ENCODE assay signal across 8 cellular contexts in the genomic region with DNA sequence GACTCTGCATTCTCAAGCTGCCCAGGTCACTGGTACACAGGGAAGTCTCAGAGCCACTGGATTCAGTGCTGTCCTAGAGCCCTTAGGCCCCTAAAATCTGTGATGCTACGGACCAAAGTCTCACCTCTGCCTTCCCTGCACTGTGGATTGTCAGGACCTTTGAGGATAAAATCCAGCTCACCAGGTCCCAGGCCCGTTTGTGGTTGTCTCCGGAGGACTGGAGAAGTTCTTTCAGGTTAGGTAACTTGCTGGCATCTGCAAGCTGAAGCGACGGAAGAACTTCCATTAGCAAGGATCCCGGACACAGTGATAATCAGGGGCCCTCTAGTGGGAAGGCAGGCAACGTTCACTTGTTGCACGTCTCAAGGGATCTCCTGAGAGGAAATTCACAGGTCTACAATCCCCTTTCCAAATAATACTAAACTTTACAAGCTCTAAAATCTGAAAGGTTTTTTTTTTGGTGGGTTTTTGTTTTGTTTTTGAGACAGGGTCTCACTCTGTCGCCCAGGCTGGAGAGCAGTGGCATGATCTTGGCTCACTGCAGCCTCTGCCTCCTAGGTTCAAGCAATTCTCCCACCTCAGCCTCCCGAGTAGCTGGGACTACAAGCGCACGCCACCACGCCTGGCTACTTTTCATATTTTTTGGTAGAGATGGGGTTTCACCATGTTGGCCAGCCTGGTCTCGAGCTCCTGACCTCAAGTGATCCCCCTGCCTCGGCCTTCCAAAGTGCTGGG. TPM values are rescaled to one million over a fixed set of nuclear protein-coding genes. Genes with fewer than 3 reads are reported as not detected.
A peak's percentile ranks its signal among the peaks of the same experiment; 100 is the strongest.
DNase-seq lines count a peak whose midpoint lies in the region; ATAC-seq, FAIRE-seq and TF ChIP-seq lines count a peak whose summit lies in the region.
"Not testable (repeated sequence)": the region's sequence is repeated elsewhere in the genome, so short reads cannot be mapped to it uniquely, and the experiment has no call there.

No MANE protein-coding gene starts in this region.

- H3K79me1 ChIP-seq in mesenchymal stem cell (replicated peaks; ENCODE audit: low read length, poor library complexity, severe bottlenecking), result peaks cover 11% of the 10 kb centered on the region

- H3K23ac ChIP-seq in mesenchymal stem cell (ENCODE audit: low read length in 2 of 2), result not testable (repeated sequence)

- ATAC-seq in K562, result peak; percentile 98

- H3K9me1 ChIP-seq in K562 (ENCODE audit: control insufficient read depth, insufficient read depth, low read length), result not testable (repeated sequence)

- peak; percentile 86 to 94 for TF ChIP-seq RAD21 in K562 (CRISPR knock-in tag; conservative IDR thresholded peaks at IDR 0.05 in 1 of 2, IDR thresholded peaks at IDR 0.05 in 1 of 2)

- H3K9me3 ChIP-seq in BE2C; K562 (replicated peaks; ENCODE audit: control insufficient read depth, insufficient read depth, low read depth, low read length); mesenchymal stem cell (ENCODE audit: control insufficient read depth, low read length); skeletal muscle tissue (ENCODE audit: control insufficient read depth in 3 of 3, low read length in 3 of 3): not testable (repeated sequence)

- H3K27me3 ChIP-seq in BE2C; K562 (ENCODE audit: control insufficient read depth in 2 of 2, insufficient read depth in 2 of 2, low read length in 2 of 2); mesenchymal stem cell (ENCODE audit: control insufficient read depth in 1 of 2, insufficient read depth in 1 of 2, low read length in 2 of 2); skeletal muscle tissue (ENCODE audit: control insufficient read depth in 3 of 3, insufficient read depth in 3 of 3, low read length in 3 of 3): not testable (repeated sequence)

- peak; percentile 90 for FAIRE-seq in K562 (lab: Jason Lieb, UNC)

- TF ChIP-seq POLR2A in K562 (conservative IDR thresholded peaks at IDR 0.05), result not testable (repeated sequence)

- WGBS in K562 (ENCODE audit: insufficient coverage, low coverage, missing lambda C conversion rate), result 30% methylated on average over 15 of the region's 15 CpGs
- 38% methylated on average over 15 of the region's 15 CpGs for WGBS in mesenchymal stem cell

- H2BK5ac ChIP-seq in mesenchymal stem cell (ENCODE audit: low read depth, low read length, poor library complexity, severe bottlenecking), result not testable (repeated sequence)

- TF ChIP-seq EP300 in K562 (IDR thresholded peaks at IDR 0.05; ENCODE audit: low read length), result not testable (repeated sequence)

- TF ChIP-seq CTCF in BE2C (IDR thresholded peaks at IDR 0.05; ENCODE audit: low read depth, low read length), result peak; percentile 87
- peak; percentile 55 for TF ChIP-seq CTCF in GM20000 (IDR thresholded peaks at IDR 0.05; ENCODE audit: extremely low read depth, missing control alignments)
- peak; percentile 81 to 93 (median 83) for TF ChIP-seq CTCF in K562 (IDR thresholded peaks at IDR 0.05 in 2 of 3, conservative IDR thresholded peaks at IDR 0.05 in 1 of 3; ENCODE audit: insufficient read depth in 2 of 3, low read depth in 1 of 3, low read length in 3 of 3)

- POLR2A ChIA-PET in K562 (lab: Yijun Ruan, JAX), result interaction anchor here (0.6 to 4.4 kb wide), 5 partner anchors 10 to 77 kb away, joined by 3 to 18 read pairs (median 5); partner anchors contain the start of gene RNU5B-1

- not testable (repeated sequence) for H3K18ac ChIP-seq in mesenchymal stem cell (ENCODE audit: low read depth in 1 of 2, low read length in 2 of 2)

- not testable (repeated sequence) for H3K9ac ChIP-seq in K562 (ENCODE audit: insufficient read depth in 1 of 2, low read depth in 2 of 2, low read length in 2 of 2)
- H3K9ac ChIP-seq in mesenchymal stem cell (ENCODE audit: low read length), result peak overlapping the region; percentile 67
- H3K9ac ChIP-seq in skeletal muscle tissue (ENCODE audit: low read depth in 1 of 3, low read length in 3 of 3), result peak overlapping the region in 2 of 3 donors; percentile 34 to 43

- H3K4me1 ChIP-seq in BE2C; K562 (replicated peaks in 1 of 2; ENCODE audit: control insufficient read depth in 2 of 2, insufficient read depth in 2 of 2, low read length in 2 of 2); mesenchymal stem cell (ENCODE audit: control insufficient read depth, insufficient read depth, low read depth, low read length); skeletal muscle tissue (ENCODE audit: control insufficient read depth in 3 of 3, insufficient read depth in 3 of 3, low read length in 3 of 3): not testable (repeated sequence)

- CTCF ChIA-PET in K562 (lab: Yijun Ruan, JAX; ENCODE audit: low intra/inter-chr PET ratio), result interaction anchor here (0.6 to 2.4 kb wide), 7 partner anchors 59 to 216 kb away, joined by 3 to 24 read pairs (median 4); no protein-coding TSS in a partner anchor

- not testable (repeated sequence) for H3K4me2 ChIP-seq in K562 (ENCODE audit: insufficient read depth, low read length); mesenchymal stem cell (ENCODE audit: low read length, poor library complexity, severe bottlenecking)

- H2AFZ ChIP-seq in K562 (ENCODE audit: low read depth, low read length); mesenchymal stem cell (ENCODE audit: low read depth, low read length): not testable (repeated sequence)

- H4K91ac ChIP-seq in mesenchymal stem cell (ENCODE audit: low read length), result not testable (repeated sequence)

- not testable (repeated sequence) for H2AK5ac ChIP-seq in mesenchymal stem cell (ENCODE audit: low read length, severe bottlenecking)

- not testable (repeated sequence) for H3K36me3 ChIP-seq in BE2C; K562 (ENCODE audit: control insufficient read depth, insufficient read depth, low read length); mesenchymal stem cell (ENCODE audit: control insufficient read depth in 1 of 2, insufficient read depth in 2 of 2, low read depth in 1 of 2, low read length in 2 of 2)
- peaks cover 4 to 17% (median 8%) of the 10 kb centered on the region in 3 donors for H3K36me3 ChIP-seq in skeletal muscle tissue (ENCODE audit: control insufficient read depth in 3 of 3, insufficient read depth in 3 of 3, low read length in 3 of 3)

- in situ Hi-C loops in K562 (cut with MboI), result loop anchor here (5.0 kb wide), 1 partner anchor 74 kb away; no protein-coding TSS in a partner anchor

- not testable (repeated sequence) for H3K27ac ChIP-seq in K562 (ENCODE audit: extremely low read depth, low read depth, low read length); mesenchymal stem cell (ENCODE audit: low read length, poor library complexity, severe bottlenecking); skeletal muscle tissue (ENCODE audit: low read depth, low read length)

- H2BK120ac ChIP-seq in mesenchymal stem cell (ENCODE audit: low read depth, low read length), result not testable (repeated sequence)

- H3K14ac ChIP-seq in mesenchymal stem cell (ENCODE audit: low read length in 2 of 2), result not testable (repeated sequence)

- H3K4ac ChIP-seq in mesenchymal stem cell (ENCODE audit: low read depth in 1 of 2, low read length in 2 of 2), result not testable (repeated sequence)

- H4K20me1 ChIP-seq in K562 (replicated peaks; ENCODE audit: control insufficient read depth, insufficient read depth, low read length), result peaks cover 12% of the 10 kb centered on the region; the same call in 1 of the 2 replicates

- peak; percentile 72 for DNase-seq in BE2C
- peak; percentile 49 for DNase-seq in GM20000 (ENCODE audit: low spot score)
- DNase-seq in NCI-H2107 treated with DMSO at 0.1 percent for 48 hours (lab: John Stamatoyannopoulos, UW; ENCODE audit: unreplicated experiment), result peak; percentile 16
- peak; percentile 33 for DNase-seq in SKM-1 treated with dmso at 0.1 percent for 144 hours (lab: John Stamatoyannopoulos, UW; ENCODE audit: unreplicated experiment)
- DNase-seq in K562 (ENCODE audit: extremely low read depth in 1 of 4, low spot score in 3 of 4), result peak; percentile 63 to 76 (median 70)
- peak; percentile 24 for DNase-seq in germinal center (ENCODE audit: low spot score)
- DNase-seq in mesenchymal stem cell, result peak; percentile 81

- H2BK12ac ChIP-seq in mesenchymal stem cell (ENCODE audit: low read length in 2 of 2), result peak overlapping the region in 1 of 2 experiments; percentile 11

- not testable (repeated sequence) for H3K79me2 ChIP-seq in K562 (ENCODE audit: control insufficient read depth, insufficient read depth, low read length)

- not testable (repeated sequence) for BruUV-seq in K562 (replicated peaks; lab: Mats Ljungman, UMichigan)

- intact Hi-C loops in K562 (cut with micrococcal nuclease), result loop anchor here (1.0 kb wide), 3 partner anchors 26 to 82 kb away; no protein-coding TSS in a partner anchor

- not testable (repeated sequence) for H2BK15ac ChIP-seq in mesenchymal stem cell (ENCODE audit: low read depth, poor library complexity, severe bottlenecking)

- H3K4me3 ChIP-seq in BE2C (ENCODE audit: low read depth, low read length); K562; mesenchymal stem cell (ENCODE audit: insufficient read depth in 1 of 2, low read depth in 1 of 2, low read length in 2 of 2); skeletal muscle tissue (ENCODE audit: low read length in 3 of 3): not testable (repeated sequence)

- H4K8ac ChIP-seq in mesenchymal stem cell (ENCODE audit: low read length), result not testable (repeated sequence)

RNA-seq across cellular contexts. Expression of gene PARP16, which starts 15.7 kb away (rescaled TPM):
- polyA plus RNA-seq in BE2C (2012; ENCODE audit: insufficient read depth, insufficient read length, low read depth), result 8.2 TPM
- total RNA-seq in K562 (2011; cell fraction: chromatin; rRNA removed; ENCODE audit: low replicate concordance), result 3.3 and 4.7 TPM in 2 replicates
- total RNA-seq in K562 (2011; cell fraction: nucleolus; rRNA removed), result 3.4 and 3.7 TPM in 2 replicates
- total RNA-seq in K562 (2011; cell fraction: nucleoplasm; rRNA removed), result 5.7 and 9.5 TPM in 2 replicates
- total RNA-seq in K562 (2014; rRNA removed) (5.1 and 6.7 TPM in 2 replicates), K562 (2014; rRNA removed; fragmentation: Illumina TruSeq; extraction: Trizol) (6.4 and 7.0 TPM in 2 replicates), K562 (2015; rRNA removed; fragmentation: Illumina TruSeq; extraction: Trizol) (5.8 and 6.3 TPM in 2 replicates), K562 (2021) (7.6 TPM in 2 replicates), skeletal muscle tissue (7.3 TPM)
- polyA plus RNA-seq in K562 (2011; rRNA removed) (7.5 and 10.3 TPM in 2 replicates), K562 (2014; fragmentation: Illumina TruSeq; extraction: Trizol) (8.2 and 9.9 TPM in 2 replicates), K562 (2014; fragmentation: Nextera tagmentation; extraction: Ambion mirVana) (1 to 10 TPM; 3.0 to 5.6 TPM), K562 (2014; rRNA removed) (5.8 and 7.8 TPM in 2 replicates)
- 8.2 and 9.6 TPM in 2 replicates for polyA plus RNA-seq in K562 (2011; cell fraction: cytosol; rRNA removed)
- 6.6 and 10.2 TPM in 2 replicates for polyA plus RNA-seq in K562 (2011; cell fraction: nucleus; rRNA removed)
- polyA plus RNA-seq in K562 (2012), result 6.6 and 14.9 TPM in 2 replicates
- 5.6 and 6.8 TPM in 2 replicates for polyA minus RNA-seq in K562 (2011; rRNA and poly(A)+ RNA removed)
- 3.6 and 4.6 TPM in 2 replicates for polyA minus RNA-seq in K562 (2011; cell fraction: cytosol; rRNA and poly(A)+ RNA removed)
- polyA minus RNA-seq in K562 (2011; cell fraction: nucleus; rRNA and poly(A)+ RNA removed), result 1.3 and 3.4 TPM in 2 replicates
- polyA plus RNA-seq in mesenchymal stem cell (2013, experiment 1 of 2), result 3.5 TPM
- polyA plus RNA-seq in mesenchymal stem cell (2013, experiment 2 of 2), result 3.9 TPM

RNA-seq across cellular contexts. Expression of gene RNU5A-1, which starts 24.9 kb away (rescaled TPM):
- polyA plus RNA-seq in BE2C (2012; ENCODE audit: insufficient read depth, insufficient read length, low read depth), result not detected
- under 0.01 TPM in 2 replicates for total RNA-seq in K562 (2011; cell fraction: chromatin; rRNA removed; ENCODE audit: low replicate concordance)
- total RNA-seq in K562 (2011; cell fraction: nucleolus; rRNA removed), result under 0.01 TPM in 2 replicates
- under 0.01 TPM in 2 replicates for total RNA-seq in K562 (2011; cell fraction: nucleoplasm; rRNA removed)
- total RNA-seq in K562 (2014; rRNA removed) (not detected in 2 replicates), K562 (2014; rRNA removed; fragmentation: Illumina TruSeq; extraction: Trizol) (not detected in 2 replicates), K562 (2015; rRNA removed; fragmentation: Illumina TruSeq; extraction: Trizol) (not detected in 2 replicates), K562 (2021) (not detected in 2 replicates), skeletal muscle tissue (not detected)
- polyA plus RNA-seq in K562 (2011; rRNA removed) (not detected in 2 replicates), K562 (2014; fragmentation: Illumina TruSeq; extraction: Trizol) (not detected in 2 replicates), K562 (2014; fragmentation: Nextera tagmentation; extraction: Ambion mirVana) (not detected), K562 (2014; rRNA removed) (not detected in 2 replicates)
- polyA plus RNA-seq in K562 (2011; cell fraction: cytosol; rRNA removed), result not detected in 2 replicates
- under 0.01 TPM in 2 replicates for polyA plus RNA-seq in K562 (2011; cell fraction: nucleus; rRNA removed)
- not detected in 2 replicates for polyA plus RNA-seq in K562 (2012)
- under 0.01 TPM in 2 replicates for polyA minus RNA-seq in K562 (2011; rRNA and poly(A)+ RNA removed)
- polyA minus RNA-seq in K562 (2011; cell fraction: cytosol; rRNA and poly(A)+ RNA removed), result 268 TPM in 1 of 2 replicates, not detected in the other
- polyA minus RNA-seq in K562 (2011; cell fraction: nucleus; rRNA and poly(A)+ RNA removed), result under 0.01 TPM in 2 replicates
- polyA plus RNA-seq in mesenchymal stem cell (2013, experiment 1 of 2), result not detected
- polyA plus RNA-seq in mesenchymal stem cell (2013, experiment 2 of 2), result not detected

RNA-seq across cellular contexts. Expression of gene RNU5B-1, which starts 33.5 kb away (rescaled TPM):
- polyA plus RNA-seq in BE2C (2012; ENCODE audit: insufficient read depth, insufficient read length, low read depth), result not detected
- total RNA-seq in K562 (2011; cell fraction: chromatin; rRNA removed; ENCODE audit: low replicate concordance), result under 0.01 TPM in 2 replicates
- total RNA-seq in K562 (2011; cell fraction: nucleolus; rRNA removed), result under 0.01 TPM in 2 replicates
- total RNA-seq in K562 (2011; cell fraction: nucleoplasm; rRNA removed), result under 0.01 TPM in 2 replicates
- total RNA-seq in K562 (2014; rRNA removed) (not detected in 2 replicates), K562 (2014; rRNA removed; fragmentation: Illumina TruSeq; extraction: Trizol) (not detected in 2 replicates), K562 (2015; rRNA removed; fragmentation: Illumina TruSeq; extraction: Trizol) (not detected in 2 replicates), K562 (2021) (14.2 TPM in 1 of 2 replicates, not detected in the other), skeletal muscle tissue (not detected)
- polyA plus RNA-seq in K562 (2011; rRNA removed) (not detected in 2 replicates), K562 (2014; fragmentation: Illumina TruSeq; extraction: Trizol) (not detected in 2 replicates), K562 (2014; fragmentation: Nextera tagmentation; extraction: Ambion mirVana) (not detected), K562 (2014; rRNA removed) (not detected in 2 replicates)
- not detected in 2 replicates for polyA plus RNA-seq in K562 (2011; cell fraction: cytosol; rRNA removed)
- polyA plus RNA-seq in K562 (2011; cell fraction: nucleus; rRNA removed), result under 0.01 TPM in 1 of 2 replicates, not detected in the other
- not detected in 2 replicates for polyA plus RNA-seq in K562 (2012)
- polyA minus RNA-seq in K562 (2011; rRNA and poly(A)+ RNA removed), result under 0.01 TPM in 2 replicates
- 577 and 858 TPM in 2 replicates for polyA minus RNA-seq in K562 (2011; cell fraction: cytosol; rRNA and poly(A)+ RNA removed)
- under 0.01 TPM in 2 replicates for polyA minus RNA-seq in K562 (2011; cell fraction: nucleus; rRNA and poly(A)+ RNA removed)
- polyA plus RNA-seq in mesenchymal stem cell (2013, experiment 1 of 2), result not detected
- polyA plus RNA-seq in mesenchymal stem cell (2013, experiment 2 of 2), result not detected

RNA-seq across cellular contexts. Expression of gene CILP, which starts 59.7 kb away (rescaled TPM):
- 0.52 TPM for polyA plus RNA-seq in BE2C (2012; ENCODE audit: insufficient read depth, insufficient read length, low read depth)
- total RNA-seq in K562 (2011; cell fraction: chromatin; rRNA removed; ENCODE audit: low replicate concordance), result 0.07 TPM in 1 of 2 replicates, not detected in the other
- 0.13 and 0.17 TPM in 2 replicates for total RNA-seq in K562 (2011; cell fraction: nucleolus; rRNA removed)
- 0.15 TPM in 1 of 2 replicates, not detected in the other for total RNA-seq in K562 (2011; cell fraction: nucleoplasm; rRNA removed)
- total RNA-seq in K562 (2014; rRNA removed) (0.04 TPM in 1 of 2 replicates, not detected in the other), K562 (2014; rRNA removed; fragmentation: Illumina TruSeq; extraction: Trizol) (not detected in 2 replicates), K562 (2015; rRNA removed; fragmentation: Illumina TruSeq; extraction: Trizol) (not detected in 2 replicates), K562 (2021) (not detected in 2 replicates), skeletal muscle tissue (38.1 TPM)
- polyA plus RNA-seq in K562 (2011; rRNA removed) (0.03 and 0.05 TPM in 2 replicates), K562 (2014; fragmentation: Illumina TruSeq; extraction: Trizol) (not detected in 2 replicates), K562 (2014; fragmentation: Nextera tagmentation; extraction: Ambion mirVana) (not detected), K562 (2014; rRNA removed) (not detected in 2 replicates)
- polyA plus RNA-seq in K562 (2011; cell fraction: cytosol; rRNA removed), result 0.01 TPM in 2 replicates
- polyA plus RNA-seq in K562 (2011; cell fraction: nucleus; rRNA removed), result 0.03 and 0.06 TPM in 2 replicates
- polyA plus RNA-seq in K562 (2012), result 0.35 and 0.60 TPM in 2 replicates
- polyA minus RNA-seq in K562 (2011; rRNA and poly(A)+ RNA removed), result 0.06 TPM in 1 of 2 replicates, not detected in the other
- not detected in 2 replicates for polyA minus RNA-seq in K562 (2011; cell fraction: cytosol; rRNA and poly(A)+ RNA removed)
- polyA minus RNA-seq in K562 (2011; cell fraction: nucleus; rRNA and poly(A)+ RNA removed), result under 0.01 TPM in 1 of 2 replicates, not detected in the other
- polyA plus RNA-seq in mesenchymal stem cell (2013, experiment 1 of 2), result 0.06 TPM
- polyA plus RNA-seq in mesenchymal stem cell (2013, experiment 2 of 2), result 0.05 TPM

Comparison
In these comparisons a context has a peak if more than half of its experiments do, and no peak if none do; other contexts are left out.
1. DNase-seq: peak in every context shown above with its lines; median percentile 81 in mesenchymal stem cell; 72 in BE2C; 70 in K562; 49 in GM20000; 33 in SKM-1 treated with dmso at 0.1 percent for 144 hours; 24 in germinal center; 16 in NCI-H2107 treated with DMSO at 0.1 percent for 48 hours.